ENCODE assay signal across 28 cellular contexts in the genomic region with DNA sequence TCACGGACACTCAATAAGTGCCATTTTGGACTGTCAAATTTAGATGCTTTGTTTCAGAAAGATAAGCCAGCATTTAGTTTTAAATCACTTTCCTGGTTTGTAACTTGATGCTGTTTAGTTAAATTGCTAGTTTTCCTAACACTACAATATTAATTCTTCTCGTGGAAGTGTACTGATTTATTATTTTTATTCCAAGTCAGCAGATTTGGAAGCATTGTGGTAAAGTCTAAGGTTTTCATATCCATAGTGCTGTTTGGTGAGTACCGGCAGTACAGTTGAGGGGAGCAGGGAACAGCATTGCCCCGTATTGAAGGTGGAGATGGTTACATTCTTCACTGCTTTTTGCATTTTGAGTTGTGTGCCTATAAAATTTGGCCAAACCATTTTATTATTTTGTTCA. TPM values are rescaled to one million over a fixed set of nuclear protein-coding genes. Genes with fewer than 3 reads are reported as not detected.
"Had no signal": no experiment of that assay in that cellular context is flagged by ENCODE, and none has a peak within 500 bp of the region (broad histone marks: within the 10 kb centered on the region; RNA-seq: fewer than 3 reads in every experiment).

No MANE protein-coding gene starts in this region.

- H3K9me3 ChIP-seq: adrenal gland, body of pancreas had no signal

- H3K4me3 Mint-ChIP-seq: activated T-cell treated with anti-CD3 and anti-CD28 coated beads, Interleukin-2, amount 50 U/mL, for 24 hours; mesothelial cell of epicardium; naive B cell; stimulated activated naive CD8-positive, alpha-beta T cell treated with anti-CD3 and anti-CD28 coated beads, Interleukin-15, Interleukin-2, amounts not matched to agents 100 ng/mL and 50 ng/mL, for 24 hours; T-helper 1 cell treated with Interleukin-12 subunit alpha and Interleukin-12 subunit beta and Interleukin-4 antibody, amounts not matched to agents 30 μg/mL and 1 μg/mL, for 36 hours had no signal

- H3K27ac ChIP-seq: adrenal gland, body of pancreas, esophagus muscularis mucosa, foreskin keratinocyte, skin epidermis, thoracic aorta had no signal

- ATAC-seq: body of pancreas, foreskin keratinocyte, left colon, sciatic nerve had no signal

- H3K27me3 Mint-ChIP-seq: activated T-cell treated with anti-CD3 and anti-CD28 coated beads, Interleukin-2, amount 50 U/mL, for 24 hours; naive B cell; stimulated activated naive CD8-positive, alpha-beta T cell treated with anti-CD3 and anti-CD28 coated beads, Interleukin-15, Interleukin-2, amounts not matched to agents 100 ng/mL and 50 ng/mL, for 24 hours had no signal

- H3K27ac Mint-ChIP-seq: activated T-cell treated with anti-CD3 and anti-CD28 coated beads, Interleukin-2, amount 50 U/mL, for 24 hours; mesothelial cell of epicardium; stimulated activated naive CD8-positive, alpha-beta T cell treated with anti-CD3 and anti-CD28 coated beads, Interleukin-15, Interleukin-2, amounts not matched to agents 100 ng/mL and 50 ng/mL, for 24 hours; T-helper 1 cell treated with Interleukin-12 subunit alpha and Interleukin-12 subunit beta and Interleukin-4 antibody, amounts not matched to agents 30 μg/mL and 1 μg/mL, for 36 hours had no signal

- DNase-seq: activated CD4-positive, alpha-beta T cell treated with anti-CD3 and anti-CD28 coated beads for 48 hours; activated CD4-positive, alpha-beta T cell treated with anti-CD3 and anti-CD28 coated beads, Interleukin-2, amount 50 U/mL, for 48 hours; activated CD8-positive, alpha-beta memory T cell treated with anti-CD3 and anti-CD28 coated beads, Interleukin-2, amount 50 U/mL, for 48 hours; activated gamma-delta T cell; activated naive CD4-positive, alpha-beta T cell treated with anti-CD3 and anti-CD28 coated beads, Interleukin-2, amount 50 U/mL, for 16 hours; activated T-cell treated with anti-CD3 and anti-CD28 coated beads, Interleukin-2, amount 50 U/mL, for 24 hours; adrenal gland; aorta; body of pancreas; dermis blood vessel endothelial cell; effector CD4-positive, alpha-beta T cell; foreskin keratinocyte; left colon; naive B cell; stimulated activated CD4-positive, alpha-beta T cell treated with anti-CD3 and anti-CD28 coated beads, Interleukin-12 subunit alpha, Interleukin-12 subunit beta, amount 100 ng/mL, for 4 hours; stimulated activated CD4-positive, alpha-beta T cell treated with anti-CD3 and anti-CD28 coated beads, Interleukin-4, amount 100 ng/mL, for 1 hour; T-helper 9 cell had no signal

- H3K4me1 ChIP-seq: adrenal gland, body of pancreas, esophagus muscularis mucosa, foreskin keratinocyte had no signal

- H3K4me3 ChIP-seq: adrenal gland, body of pancreas, esophagus muscularis mucosa, skin epidermis, thoracic aorta had no signal

- FAIRE-seq: colon, keratinocyte, TTC549, urothelium cell line had no signal

- H3K27me3 ChIP-seq: adrenal gland, body of pancreas, esophagus muscularis mucosa, foreskin keratinocyte had no signal

- H3K4me1 Mint-ChIP-seq: mesothelial cell of epicardium had no signal

RNA-seq across cellular contexts. Expression of a gene that starts 36.3 kb away (rescaled TPM):
- total RNA-seq: dermis blood vessel endothelial cell, foreskin keratinocyte had no signal
- polyA plus RNA-seq: keratinocyte had no signal
